In the genomic region with DNA sequence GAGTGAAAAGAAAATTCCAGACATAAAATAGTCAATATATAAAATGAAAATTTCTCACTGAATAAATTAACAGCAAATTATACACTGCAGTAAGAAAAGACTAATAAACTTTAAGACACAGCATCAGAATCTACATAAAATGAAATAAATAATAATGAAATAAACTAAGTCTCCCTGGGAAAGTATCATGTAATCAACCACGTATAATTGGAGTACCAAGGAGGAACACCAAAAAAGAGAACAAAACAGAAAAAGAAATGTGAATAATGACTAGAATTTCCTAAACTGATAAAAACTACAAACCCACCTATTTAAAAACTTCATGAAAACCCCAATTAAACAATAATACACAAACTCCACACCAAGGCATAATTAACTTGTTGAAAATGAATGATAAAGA, we compare ENCODE assay signal across 23 cellular contexts.
"Had no signal": no experiment of that assay in that cellular context is flagged by ENCODE, and none has a peak within 500 bp of the region (broad histone marks: within the 10 kb centered on the region; RNA-seq: fewer than 3 reads in every experiment).

No MANE protein-coding gene starts in this region.

- H3K9me3 ChIP-seq: breast epithelium, MG63, Peyer's patch had no signal

- H3K9me3 Mint-ChIP-seq: activated B cell treated with CpG ODN at 0.5 μM for 24 hours; activated CD4-positive, alpha-beta T cell treated with anti-CD3 and anti-CD28 coated beads, Interleukin-2, amount 10 ng/mL, durations not matched to agents 24 days and 14 days; activated naive CD4-positive, alpha-beta T cell treated with anti-CD3 and anti-CD28 coated beads, Interleukin-2, amount 50 U/mL, for 24 hours had no signal

- H3K27me3 Mint-ChIP-seq: activated B cell treated with CpG ODN at 0.5 μM for 24 hours; activated CD4-positive, alpha-beta T cell treated with anti-CD3 and anti-CD28 coated beads, Interleukin-2, amount 10 ng/mL, durations not matched to agents 24 days and 14 days; activated CD8-positive, alpha-beta memory T cell treated with anti-CD3 and anti-CD28 coated beads, Interleukin-2, amount 10 ng/mL, durations not matched to agents 7 days and 5 days; activated naive CD4-positive, alpha-beta T cell treated with anti-CD3 and anti-CD28 coated beads, Interleukin-2, amount 50 U/mL, for 24 hours had no signal

- H3K27ac ChIP-seq: breast epithelium, Peyer's patch, RWPE1 had no signal

- H3K4me3 ChIP-seq: breast epithelium, MG63, Peyer's patch had no signal

- H3K4me1 ChIP-seq: breast epithelium, Peyer's patch had no signal

- H3K27me3 ChIP-seq: breast epithelium, MG63, Peyer's patch had no signal

- H3K4me1 Mint-ChIP-seq: activated B cell treated with CpG ODN at 0.5 μM for 24 hours; activated CD8-positive, alpha-beta memory T cell treated with anti-CD3 and anti-CD28 coated beads, Interleukin-2, amount 10 ng/mL, durations not matched to agents 7 days and 5 days; activated naive CD4-positive, alpha-beta T cell treated with anti-CD3 and anti-CD28 coated beads, Interleukin-2, amount 50 U/mL, for 24 hours had no signal

- DNase-seq: activated B cell treated with CpG ODN at 0.5 μM for 24 hours; activated CD4-positive, alpha-beta T cell treated with anti-CD3 and anti-CD28 coated beads for 1 hour; activated CD4-positive, alpha-beta T cell treated with anti-CD3 and anti-CD28 coated beads, Interleukin-2, amount 10 ng/mL, durations not matched to agents 24 days and 14 days; activated CD4-positive, alpha-beta T cell treated with anti-CD3 and anti-CD28 coated beads, Interleukin-2, amount 50 U/mL, for 48 hours; activated CD8-positive, alpha-beta memory T cell treated with anti-CD3 and anti-CD28 coated beads, Interleukin-2, amount 10 ng/mL, durations not matched to agents 7 days and 5 days; activated effector memory CD4-positive, alpha-beta T cell treated with Interleukin-2 at 50 U/mL for 16 hours; activated naive CD4-positive, alpha-beta T cell; aorta; caudate nucleus; MG63; NCI-H1105 treated with DMSO at 0.1 percent for 48 hours; NCI-H1436 treated with DMSO at 0.1 percent for 48 hours; NCI-H187; NCI-H2081; NCI-H446; NCI-H524; Peyer's patch; SHP77; T-helper 2 cell; T1000 had no signal

- H3K4me3 Mint-ChIP-seq: activated B cell treated with CpG ODN at 0.5 μM for 24 hours; activated CD4-positive, alpha-beta T cell treated with anti-CD3 and anti-CD28 coated beads, Interleukin-2, amount 10 ng/mL, durations not matched to agents 24 days and 14 days; activated CD8-positive, alpha-beta memory T cell treated with anti-CD3 and anti-CD28 coated beads, Interleukin-2, amount 10 ng/mL, durations not matched to agents 7 days and 5 days; activated naive CD4-positive, alpha-beta T cell treated with anti-CD3 and anti-CD28 coated beads, Interleukin-2, amount 50 U/mL, for 24 hours had no signal

- H3K27ac Mint-ChIP-seq: activated B cell treated with CpG ODN at 0.5 μM for 24 hours; activated CD4-positive, alpha-beta T cell treated with anti-CD3 and anti-CD28 coated beads, Interleukin-2, amount 10 ng/mL, durations not matched to agents 24 days and 14 days; activated CD8-positive, alpha-beta memory T cell treated with anti-CD3 and anti-CD28 coated beads, Interleukin-2, amount 10 ng/mL, durations not matched to agents 7 days and 5 days; activated naive CD4-positive, alpha-beta T cell treated with anti-CD3 and anti-CD28 coated beads, Interleukin-2, amount 50 U/mL, for 24 hours had no signal

- H3K36me3 ChIP-seq: breast epithelium had no signal

- ATAC-seq: activated CD8-positive, alpha-beta memory T cell treated with anti-CD3 and anti-CD28 coated beads, Interleukin-2, amount 10 ng/mL, durations not matched to agents 7 days and 5 days had no signal
